1 cellular context compared by ENCODE assay signal in genomic region chr2:231337807-231338759, GRCh38.
TF ChIP-seq lines count a peak whose summit lies in the region.

No MANE protein-coding gene starts in this region.

TF ChIP-seq in HepG2, 621 proteins besides CTCF, POLR2A, EP300 and RAD21 (continued from another document and continues in another):
- TF ChIP-seq KIAA2018 (CRISPR knock-in tag; IDR thresholded peaks at IDR 0.05; ENCODE audit: borderline replicate concordance) (no peak), ZNF761 (CRISPR knock-in tag; conservative IDR thresholded peaks at IDR 0.05) (no peak), ARID2 (CRISPR knock-in tag; IDR thresholded peaks at IDR 0.05; ENCODE audit: borderline replicate concordance) (no peak), ZNF362 (CRISPR knock-in tag; IDR thresholded peaks at IDR 0.05; ENCODE audit: borderline replicate concordance) (peak; percentile 94), ZNF234 (CRISPR knock-in tag; conservative IDR thresholded peaks at IDR 0.05) (no peak), ZNF597 (CRISPR knock-in tag; IDR thresholded peaks at IDR 0.05) (no peak), ZNF7 (CRISPR knock-in tag; IDR thresholded peaks at IDR 0.05) (no peak), ZNF414 (CRISPR knock-in tag; IDR thresholded peaks at IDR 0.05) (no peak), ZMYM2 (CRISPR knock-in tag; IDR thresholded peaks at IDR 0.05) (0 out of 2 replicates have a peak, but pooled peaks have one; percentile 20), NR2F2 (IDR thresholded peaks at IDR 0.05; ENCODE audit: borderline replicate concordance, low read depth) (no peak), FOXA1 (IDR thresholded peaks at IDR 0.05) (no peak), FOXA1 (CRISPR knock-in tag; IDR thresholded peaks at IDR 0.05) (0 out of 2 replicates have a peak, but pooled peaks have one; percentile 10), DPF2 (CRISPR knock-in tag; IDR thresholded peaks at IDR 0.05; ENCODE audit: borderline replicate concordance, low read depth) (no peak), ZBTB40 (IDR thresholded peaks at IDR 0.05) (no peak), ZBTB40 (CRISPR knock-in tag; IDR thresholded peaks at IDR 0.05) (no peak), NFRKB (IDR thresholded peaks at IDR 0.05) (no peak), ZNF691 (CRISPR knock-in tag; IDR thresholded peaks at IDR 0.05; ENCODE audit: borderline replicate concordance, low read depth) (no peak), ZNF121 (CRISPR knock-in tag; IDR thresholded peaks at IDR 0.05) (peak; percentile 80), ZNF75D (CRISPR knock-in tag; IDR thresholded peaks at IDR 0.05; ENCODE audit: borderline replicate concordance) (no peak), ZKSCAN5 (CRISPR knock-in tag; IDR thresholded peaks at IDR 0.05) (no peak), DR1 (CRISPR knock-in tag; IDR thresholded peaks at IDR 0.05) (no peak), TCF12 (IDR thresholded peaks at IDR 0.05) (no peak), TCF12 (CRISPR knock-in tag; IDR thresholded peaks at IDR 0.05) (no peak), PATZ1 (CRISPR knock-in tag; IDR thresholded peaks at IDR 0.05) (peak; percentile 42; the same call in 1 of the 2 replicates), RBAK (CRISPR knock-in tag; IDR thresholded peaks at IDR 0.05) (no peak), CSRNP2 (CRISPR knock-in tag; conservative IDR thresholded peaks at IDR 0.05; ENCODE audit: low read depth) (no peak), PHF21A (CRISPR knock-in tag; IDR thresholded peaks at IDR 0.05) (peak; percentile 21; the same call in 1 of the 2 replicates), ARNTL (CRISPR knock-in tag; IDR thresholded peaks at IDR 0.05) (no peak), FLYWCH1 (CRISPR knock-in tag; IDR thresholded peaks at IDR 0.05) (no peak)
